In genomic region chr12:118358607-118359540, GRCh38 we compare ENCODE assay signal across 10 cellular contexts. TPM values are rescaled to one million over a fixed set of nuclear protein-coding genes. Genes with fewer than 3 reads are reported as not detected.
DNase-seq lines count a peak whose midpoint lies in the region; ATAC-seq, FAIRE-seq and TF ChIP-seq lines count a peak whose summit lies in the region.
"Had no signal": no experiment of that assay in that cellular context is flagged by ENCODE, and none has a peak within 500 bp of the region (broad histone marks: within the 10 kb centered on the region; RNA-seq: fewer than 3 reads in every experiment).

No MANE protein-coding gene starts in this region.

- TF ChIP-seq CTCF in A673 (conservative IDR thresholded peaks at IDR 0.05; ENCODE audit: low read depth, low read length) (no peak), SU-DHL-6 (IDR thresholded peaks at IDR 0.05; ENCODE audit: insufficient read depth, low read length, poor library complexity, severe bottlenecking) (no peak)

- H3K9me3 ChIP-seq in A673 (ENCODE audit: low read depth, low read length, poor library complexity, severe bottlenecking), result peaks cover 14% of the 10 kb centered on the region
- no peaks in the 10 kb centered on the region; the same call in 1 of the 2 replicates for H3K9me3 ChIP-seq in SU-DHL-6 (ENCODE audit: insufficient read depth, low read length)

- BruUV-seq in A673 (replicated peaks; lab: Mats Ljungman, UMichigan), result TSS peak; percentile 78

- peak overlapping the region; percentile 28 for H2AFZ ChIP-seq in SU-DHL-6 (ENCODE audit: low read depth, low read length, severe bottlenecking)

- H3K4me1 ChIP-seq in A673 (ENCODE audit: insufficient read depth, low read length, poor library complexity, severe bottlenecking), result peaks cover 26% of the 10 kb centered on the region

- peak overlapping the region; percentile 55 for H3K27ac ChIP-seq in A673 (ENCODE audit: low read depth, low read length, poor library complexity, severe bottlenecking)
- H3K27ac ChIP-seq in SU-DHL-6 (ENCODE audit: low read depth, low read length), result peak overlapping the region; percentile 87

- no peaks in the 10 kb centered on the region for H3K9me2 ChIP-seq in SU-DHL-6 (replicated peaks; ENCODE audit: insufficient read depth, low read length)

- H3K36me3 ChIP-seq in A673 (ENCODE audit: insufficient read depth, low read length, poor library complexity, severe bottlenecking), result peaks cover 10% of the 10 kb centered on the region
- H3K36me3 ChIP-seq in SU-DHL-6 (ENCODE audit: low read length), result peaks cover 11% of the 10 kb centered on the region

- H3F3A ChIP-seq in SU-DHL-6 (ENCODE audit: insufficient read depth), result peaks cover 45% of the 10 kb centered on the region

- no peaks in the 10 kb centered on the region for H4K20me1 ChIP-seq in SU-DHL-6 (ENCODE audit: low read depth, low read length)

- peak overlapping the region; percentile 100 for H3K4me2 ChIP-seq in SU-DHL-6 (ENCODE audit: low read depth, low read length, poor library complexity, severe bottlenecking)

- H3K4me3 ChIP-seq in A673 (ENCODE audit: low read depth, low read length, poor library complexity, severe bottlenecking), result peak overlapping the region; percentile 39
- H3K4me3 ChIP-seq in SU-DHL-6 (ENCODE audit: insufficient read depth, low read length, poor library complexity, severe bottlenecking), result peak overlapping the region; percentile 67

- H3K9ac ChIP-seq in SU-DHL-6 (ENCODE audit: low read length), result peak overlapping the region; percentile 67

- peak; percentile 77 for FAIRE-seq in GM19239 (lab: Jason Lieb, UNC)

- CTCF ChIA-PET in A673 (lab: Charles Lee), result interaction anchor here (0.7 to 2.1 kb wide), 2 partner anchors 17 to 1162 kb away, joined by 3 to 4 read pairs; partner anchors contain the start of gene SUDS3

- intact Hi-C loops in A673 (cut with micrococcal nuclease; ENCODE audit: unreplicated experiment), result no loop called here

- peak; percentile 81 for DNase-seq in A673 (ENCODE audit: low spot score)
- no peak for DNase-seq in GM19239 (ENCODE audit: insufficient read length, low spot score)
- DNase-seq in iris pigment epithelial cell (ENCODE audit: low read depth), result peak; percentile 28
- no peak for DNase-seq in Ammon's horn (ENCODE audit: low spot score)
- DNase-seq in SK-N-DZ (ENCODE audit: low spot score), result no peak
- DNase-seq in GM19238 (ENCODE audit: insufficient read length, low spot score), result no peak
- DNase-seq: amygdala, NCI-H69 had no signal

- ATAC-seq in HG03521 (IDR thresholded peaks at IDR 0.05; ENCODE audit: unreplicated experiment), result no peak

- peaks cover 60% of the 10 kb centered on the region for H3K79me2 ChIP-seq in SU-DHL-6 (ENCODE audit: insufficient read depth, low read length)

- H3K27me3 ChIP-seq in A673 (replicated peaks; ENCODE audit: insufficient read depth, low read depth, low read length, poor library complexity), result no peaks in the 10 kb centered on the region
- no peaks in the 10 kb centered on the region for H3K27me3 ChIP-seq in SU-DHL-6 (ENCODE audit: low read length)

- POLR2A ChIA-PET in A673 (lab: Charles Lee; ENCODE audit: low non-redundant PET), result interaction anchor here (0.6 kb wide), 1 partner anchor 1234 kb away, joined by 4 read pairs; no protein-coding TSS in a partner anchor

RNA-seq across cellular contexts. Expression of gene TAOK3, which starts 13.8 kb away (rescaled TPM):
- 46.6 and 48.9 TPM in 2 replicates for total RNA-seq in A673 (2021)
- polyA plus RNA-seq in SK-N-DZ (2014; cell fraction: cytosol; rRNA removed), result 10.3 and 12.1 TPM in 2 replicates
- polyA plus RNA-seq in SK-N-DZ (2014; cell fraction: nucleus; rRNA removed), result 15.9 and 28.0 TPM in 2 replicates

RNA-seq across cellular contexts. Expression of gene SUDS3, which starts 17.5 kb away (rescaled TPM):
- 47.8 and 50.0 TPM in 2 replicates for total RNA-seq in A673 (2021)
- 45.6 and 49.8 TPM in 2 replicates for polyA plus RNA-seq in SK-N-DZ (2014; cell fraction: cytosol; rRNA removed)
- 43.6 and 65.0 TPM in 2 replicates for polyA plus RNA-seq in SK-N-DZ (2014; cell fraction: nucleus; rRNA removed)

Comparison
In these comparisons a context has a peak if more than half of its experiments do, and no peak if none do; other contexts are left out.
1. DNase-seq: peak in A673 (single experiment) and iris pigment epithelial cell (single experiment); none in GM19239 (single experiment), Ammon's horn (single experiment), SK-N-DZ (single experiment) and GM19238 (single experiment).